In genomic region chr7:9657257-9657656, GRCh38 we compare ENCODE assay signal across 21 cellular contexts.
A peak's percentile ranks its signal among the peaks of the same experiment; 100 is the strongest.
DNase-seq lines count a peak whose midpoint lies in the region; ATAC-seq and TF ChIP-seq lines count a peak whose summit lies in the region.
"Had no signal": no experiment of that assay in that cellular context is flagged by ENCODE, and none has a peak within 500 bp of the region (broad histone marks: within the 10 kb centered on the region; RNA-seq: fewer than 3 reads in every experiment).

No MANE protein-coding gene starts in this region.

- no peaks in the 10 kb centered on the region for H3K9me3 ChIP-seq in BE2C
- H3K9me3 ChIP-seq in endodermal cell (ENCODE audit: control insufficient read depth, low read length) = no peaks in the 10 kb centered on the region
- H3K9me3 ChIP-seq: ascending aorta, prostate gland, thoracic aorta had no signal

- no peak overlapping the region for H3K27ac Mint-ChIP-seq in endodermal cell
- H3K27ac Mint-ChIP-seq: B cell; naive thymus-derived CD8-positive, alpha-beta T cell; T-helper 17 cell had no signal

- peaks cover 6% of the 10 kb centered on the region for H3K9me3 Mint-ChIP-seq in endodermal cell

- H3K4me1 Mint-ChIP-seq in endodermal cell = no peaks in the 10 kb centered on the region
- H3K4me1 Mint-ChIP-seq: B cell; IgD-negative memory B cell; naive thymus-derived CD8-positive, alpha-beta T cell; T-helper 17 cell had no signal

- H3K27ac ChIP-seq in endodermal cell (ENCODE audit: low read depth, low read length) = no peak overlapping the region
- H3K27ac ChIP-seq: ascending aorta, prostate gland, thoracic aorta had no signal

- H3K27me3 ChIP-seq in BE2C = no peaks in the 10 kb centered on the region
- H3K27me3 ChIP-seq in endodermal cell (ENCODE audit: control insufficient read depth, insufficient read depth, low read length, poor library complexity, severe bottlenecking) = no peaks in the 10 kb centered on the region
- H3K27me3 ChIP-seq: ascending aorta had no signal

- no peaks in the 10 kb centered on the region for H3K36me3 Mint-ChIP-seq in endodermal cell (ENCODE audit: low read depth)
- H3K36me3 Mint-ChIP-seq: IgD-negative memory B cell; naive thymus-derived CD8-positive, alpha-beta T cell had no signal

- no peaks in the 10 kb centered on the region for H3K4me1 ChIP-seq in BE2C
- no peaks in the 10 kb centered on the region for H3K4me1 ChIP-seq in endodermal cell (ENCODE audit: control insufficient read depth, insufficient read depth, low read length)
- H3K4me1 ChIP-seq: ascending aorta, prostate gland had no signal

- H3K4me3 ChIP-seq in BE2C (ENCODE audit: low read depth, low read length) = no peak overlapping the region
- no peak overlapping the region for H3K4me3 ChIP-seq in endodermal cell (ENCODE audit: low read length)
- H3K4me3 ChIP-seq: ascending aorta, prostate gland, smooth muscle cell, thoracic aorta had no signal

- WGBS in endodermal cell (ENCODE audit: insufficient coverage in 1 of 2, insufficient read length in 1 of 2), 2 experiments = 83% methylated on average over 2 of the region's 4 CpGs; no CpG with 5 or more reads in 1 of the 2 experiments

- no peak overlapping the region for H3K9ac ChIP-seq in endodermal cell (ENCODE audit: extremely low read depth, low read length, poor library complexity, severe bottlenecking)

- H3K27me3 Mint-ChIP-seq in endodermal cell (ENCODE audit: insufficient read depth) = no peaks in the 10 kb centered on the region
- H3K27me3 Mint-ChIP-seq: B cell; IgD-negative memory B cell; naive thymus-derived CD8-positive, alpha-beta T cell; T-helper 17 cell had no signal

- TF ChIP-seq CTCF in BE2C (IDR thresholded peaks at IDR 0.05; ENCODE audit: low read depth, low read length) (peak; percentile 68), endodermal cell (conservative IDR thresholded peaks at IDR 0.05) (peak; percentile 68)

- H3K36me3 ChIP-seq in BE2C = no peaks in the 10 kb centered on the region
- no peaks in the 10 kb centered on the region for H3K36me3 ChIP-seq in endodermal cell (ENCODE audit: control insufficient read depth, insufficient read depth, low read length)
- H3K36me3 ChIP-seq: ascending aorta, prostate gland, thoracic aorta had no signal

- ATAC-seq in GM21723 (IDR thresholded peaks at IDR 0.05; ENCODE audit: unreplicated experiment) = no peak
- ATAC-seq: naive thymus-derived CD8-positive, alpha-beta T cell; T-helper 17 cell had no signal

- DNase-seq in BE2C (no peak), H4 (ENCODE audit: low spot score) (peak; percentile 64), OCI-M1 (lab: John Stamatoyannopoulos, UW) (peak; percentile 6), endodermal cell (no peak), DMS153 treated with DMSO at 0.1 percent for 48 hours (lab: John Stamatoyannopoulos, UW; ENCODE audit: unreplicated experiment) (no peak), NCI-H2171 (lab: John Stamatoyannopoulos, UW) (no peak)
- no peak for DNase-seq in activated naive CD4-positive, alpha-beta T cell treated with anti-CD3 and anti-CD28 coated beads, Interleukin-2, amount 50 U/mL, for 16 hours
- DNase-seq: activated CD8-positive, alpha-beta memory T cell treated with anti-CD3 and anti-CD28 coated beads, Interleukin-2, amount 50 U/mL, for 4 hours; cortex of kidney; DMS153; naive thymus-derived CD8-positive, alpha-beta T cell; NCI-H146; NCI-H526 treated with DMSO at 0.1 percent for 48 hours; T-helper 17 cell had no signal

- no peak overlapping the region for H3K4me3 Mint-ChIP-seq in endodermal cell
- H3K4me3 Mint-ChIP-seq: B cell; IgD-negative memory B cell; naive thymus-derived CD8-positive, alpha-beta T cell; T-helper 17 cell had no signal

Comparison
In these comparisons a context has a peak if more than half of its experiments do, and no peak if none do; other contexts are left out.
1. DNase-seq: peak in H4 (single experiment) and OCI-M1 (single experiment); none in BE2C (single experiment), endodermal cell (single experiment), DMS153 treated with DMSO at 0.1 percent for 48 hours (single experiment), NCI-H2171 (single experiment) and activated naive CD4-positive, alpha-beta T cell treated with anti-CD3 and anti-CD28 coated beads, Interleukin-2, amount 50 U/mL, for 16 hours (single experiment).